In the genomic region with DNA sequence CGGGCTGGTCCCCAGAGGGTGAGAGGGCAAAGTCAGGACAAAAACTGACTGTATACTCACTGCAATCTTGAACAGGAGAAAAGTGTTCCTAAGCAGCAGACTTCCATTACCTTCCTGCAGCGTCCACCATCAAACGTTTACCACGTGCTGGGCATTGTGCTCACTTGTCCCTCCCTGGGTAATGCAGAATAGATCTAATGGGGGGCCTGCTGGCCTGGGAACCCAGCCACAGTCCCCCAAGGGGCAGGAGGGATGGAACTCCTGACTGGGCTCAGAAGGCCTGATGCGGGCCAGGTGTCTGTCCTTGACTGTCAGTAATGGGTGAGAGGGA, we compare ENCODE assay signal across 8 cellular contexts. TPM values are rescaled to one million over a fixed set of nuclear protein-coding genes. Genes with fewer than 3 reads are reported as not detected.
DNase-seq lines count a peak whose midpoint lies in the region; ATAC-seq, FAIRE-seq and TF ChIP-seq lines count a peak whose summit lies in the region.

No MANE protein-coding gene starts in this region.

- H3K9me3 ChIP-seq in OCI-LY7 (ENCODE audit: low read length), result no peaks in the 10 kb centered on the region

- H3K36me3 ChIP-seq in OCI-LY7 (ENCODE audit: insufficient read depth, low read length), result no peaks in the 10 kb centered on the region
- H3K36me3 ChIP-seq in rectal smooth muscle tissue (ENCODE audit: control insufficient read depth, insufficient read depth, low read length), result no peaks in the 10 kb centered on the region

- H3K9ac ChIP-seq in rectal smooth muscle tissue (ENCODE audit: low read length), result no peak overlapping the region

- H2AFZ ChIP-seq in OCI-LY7 (ENCODE audit: low read length), result peak overlapping the region; percentile 85

- H3K4me2 ChIP-seq in OCI-LY7 (ENCODE audit: low read length), result peak overlapping the region; percentile 72

- TF ChIP-seq POLR2A in GM12892 (IDR thresholded peaks at IDR 0.05; ENCODE audit: low read depth, low read length), result peak; percentile 17; the same call in 1 of the 2 replicates

- TF ChIP-seq CTCF in OCI-LY7 (conservative IDR thresholded peaks at IDR 0.05; ENCODE audit: low read length) (no peak), epithelial cell of esophagus (IDR thresholded peaks at IDR 0.05; ENCODE audit: insufficient read depth, low read depth, low read length, missing control alignments) (no peak)

- no peaks in the 10 kb centered on the region for H4K20me1 ChIP-seq in OCI-LY7 (ENCODE audit: insufficient read depth, low read length)

- no peak for FAIRE-seq in GM12892 (lab: Jason Lieb, UNC)

- H3K4me1 ChIP-seq in OCI-LY7 (ENCODE audit: insufficient read depth, low read length, poor library complexity, severe bottlenecking) (peaks cover 11% of the 10 kb centered on the region), rectal smooth muscle tissue (ENCODE audit: control insufficient read depth, insufficient read depth, low read length) (peaks cover 5% of the 10 kb centered on the region)

- peaks cover 14% of the 10 kb centered on the region for H3K79me2 ChIP-seq in OCI-LY7 (ENCODE audit: insufficient read depth, low read depth, low read length)

- H3K9me2 ChIP-seq in OCI-LY7 (ENCODE audit: insufficient read depth, low read length), result no peaks in the 10 kb centered on the region

- H3K27ac ChIP-seq in OCI-LY7 (ENCODE audit: low read depth, low read length, poor library complexity, severe bottlenecking), result peak overlapping the region; percentile 64
- H3K27ac ChIP-seq in rectal smooth muscle tissue (ENCODE audit: low read depth, low read length), result peak overlapping the region; percentile 29

- CTCF ChIA-PET in OCI-LY7 (lab: Charles Lee; ENCODE audit: unreplicated experiment), result interaction anchor here (0.6 kb wide), 1 partner anchor 126 kb away, joined by 3 read pairs; no protein-coding TSS in a partner anchor

- no peaks in the 10 kb centered on the region for H3K27me3 ChIP-seq in rectal smooth muscle tissue (ENCODE audit: control insufficient read depth, insufficient read depth, low read length)

- no peak for ATAC-seq in HG03457 (IDR thresholded peaks at IDR 0.05; ENCODE audit: unreplicated experiment)

- POLR2A ChIA-PET in OCI-LY7 (lab: Charles Lee), result interaction anchor here (0.5 to 2.4 kb wide), 4 partner anchors 73 to 1187 kb away, joined by 3 to 11 read pairs (median 5); a partner anchor contains a TSS

- H3K4me3 ChIP-seq in OCI-LY7 (ENCODE audit: low read depth, low read length, poor library complexity, severe bottlenecking) (peak overlapping the region; percentile 92), epithelial cell of esophagus (ENCODE audit: low read length) (peak overlapping the region; percentile 70), rectal smooth muscle tissue (ENCODE audit: low read length) (no peak overlapping the region)

- DNase-seq in GM12892 (ENCODE audit: insufficient read length) (no peak), OCI-LY7 (ENCODE audit: low spot score) (no peak), epithelial cell of esophagus (ENCODE audit: low read depth) (no peak), NCI-H1694 treated with DMSO at 0.1 percent for 48 hours (lab: John Stamatoyannopoulos, UW) (no peak), COLO829 (ENCODE audit: low spot score) (no peak), UCSD-AML1 (lab: John Stamatoyannopoulos, UW; ENCODE audit: unreplicated experiment) (no peak)

- BruUV-seq in OCI-LY7 (replicated peaks; lab: Mats Ljungman, UMichigan), result no TSS peak

- intact Hi-C loops in OCI-LY7 (cut with micrococcal nuclease; ENCODE audit: unreplicated experiment), result loop anchor here (5.0 kb wide), 1 partner anchor 51 kb away; a partner anchor contains a TSS

RNA-seq across cellular contexts. Expression of a gene that starts 37.6 kb away (rescaled TPM):
- polyA plus RNA-seq in GM12892 (2012; ENCODE audit: missing spikeins), result 22.9 TPM
- total RNA-seq in OCI-LY7 (2014; rRNA removed; shearing (Covaris generic)), result 8.8 and 13.8 TPM in 2 replicates
- 19.7 and 22.6 TPM in 2 replicates for total RNA-seq in OCI-LY7 (2022)

RNA-seq across cellular contexts. Expression of a gene that starts 52.6 kb away (rescaled TPM):
- not detected for polyA plus RNA-seq in GM12892 (2012; ENCODE audit: missing spikeins)
- 5.4 and 6.2 TPM in 2 replicates for total RNA-seq in OCI-LY7 (2014; rRNA removed; shearing (Covaris generic))
- 8.7 and 10.1 TPM in 2 replicates for total RNA-seq in OCI-LY7 (2022)
